Comparison of ENCODE assay signal across 1 cellular context in the genomic region with DNA sequence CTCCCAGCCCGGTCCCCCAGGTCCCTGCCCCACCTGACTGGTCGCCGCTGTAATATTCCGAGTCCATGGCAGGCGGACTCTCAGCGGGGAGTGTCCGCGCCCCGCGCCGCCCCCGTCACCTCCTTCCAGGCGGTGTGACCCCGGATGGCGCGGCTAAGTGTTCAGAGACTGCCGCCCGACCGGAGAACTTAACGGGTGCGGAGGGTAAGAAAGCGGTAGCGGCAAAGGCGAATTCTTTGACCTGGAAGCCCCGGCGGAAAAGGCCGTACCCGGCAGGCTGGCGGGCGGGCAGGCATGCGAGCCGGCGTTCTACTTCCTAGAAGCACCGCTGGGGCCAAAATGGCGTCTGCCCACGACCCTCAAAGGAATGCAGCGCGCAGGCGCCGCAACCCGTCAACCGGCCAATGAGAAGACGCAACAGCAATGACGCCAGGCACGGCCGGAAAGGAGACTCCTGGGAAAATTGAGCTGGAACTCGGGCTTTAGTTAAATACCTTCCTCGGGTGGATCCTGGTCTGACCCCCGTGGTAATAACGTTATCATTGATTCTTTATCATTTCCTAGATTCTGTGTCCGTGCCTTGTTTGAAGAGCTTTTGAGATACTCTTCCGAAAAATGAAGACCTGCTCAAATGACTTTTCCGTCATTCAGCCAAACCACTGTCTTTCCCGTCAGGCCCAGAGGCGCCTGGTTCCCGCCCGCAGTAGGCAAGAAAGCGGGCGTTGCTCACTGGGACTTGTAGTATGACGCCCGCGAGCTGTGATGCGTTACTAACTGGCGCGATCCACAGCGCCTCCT.
TF ChIP-seq lines count a peak whose summit lies in the region.

A gene (minus strand): TSS at position 348 of the 798 bp plus-strand sequence. CDS start 281 bp downstream, at position 67.

TF ChIP-seq in SK-N-SH, 30 proteins besides CTCF, POLR2A, EP300 and RAD21 (continued from another document):
- TF ChIP-seq TAF1 (IDR thresholded peaks at IDR 0.05; ENCODE audit: borderline replicate concordance, low read depth, low read length) = peak; percentile 73
- TF ChIP-seq, protein P1, sequence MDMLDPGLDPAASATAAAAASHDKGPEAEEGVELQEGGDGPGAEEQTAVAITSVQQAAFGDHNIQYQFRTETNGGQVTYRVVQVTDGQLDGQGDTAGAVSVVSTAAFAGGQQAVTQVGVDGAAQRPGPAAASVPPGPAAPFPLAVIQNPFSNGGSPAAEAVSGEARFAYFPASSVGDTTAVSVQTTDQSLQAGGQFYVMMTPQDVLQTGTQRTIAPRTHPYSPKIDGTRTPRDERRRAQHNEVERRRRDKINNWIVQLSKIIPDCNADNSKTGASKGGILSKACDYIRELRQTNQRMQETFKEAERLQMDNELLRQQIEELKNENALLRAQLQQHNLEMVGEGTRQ (IDR thresholded peaks at IDR 0.05; ENCODE audit: borderline replicate concordance, low read depth, low read length) = no peak
- TF ChIP-seq FOSL2 (IDR thresholded peaks at IDR 0.05; ENCODE audit: borderline replicate concordance, low read depth) = no peak
- no peak for TF ChIP-seq EZH2phosphoT487 (IDR thresholded peaks at IDR 0.05; ENCODE audit: borderline replicate concordance, low read depth)
- peak; percentile 59; the same call in 1 of the 2 replicates for TF ChIP-seq GABPA (IDR thresholded peaks at IDR 0.05; ENCODE audit: low read depth)
- no peak for TF ChIP-seq GATA2 (CRISPR knock-in tag; IDR thresholded peaks at IDR 0.05)
- TF ChIP-seq, protein P2, sequence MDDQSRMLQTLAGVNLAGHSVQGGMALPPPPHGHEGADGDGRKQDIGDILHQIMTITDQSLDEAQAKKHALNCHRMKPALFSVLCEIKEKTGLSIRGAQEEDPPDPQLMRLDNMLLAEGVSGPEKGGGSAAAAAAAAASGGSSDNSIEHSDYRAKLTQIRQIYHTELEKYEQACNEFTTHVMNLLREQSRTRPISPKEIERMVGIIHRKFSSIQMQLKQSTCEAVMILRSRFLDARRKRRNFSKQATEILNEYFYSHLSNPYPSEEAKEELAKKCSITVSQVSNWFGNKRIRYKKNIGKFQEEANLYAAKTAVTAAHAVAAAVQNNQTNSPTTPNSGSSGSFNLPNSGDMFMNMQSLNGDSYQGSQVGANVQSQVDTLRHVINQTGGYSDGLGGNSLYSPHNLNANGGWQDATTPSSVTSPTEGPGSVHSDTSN (IDR thresholded peaks at IDR 0.05) = no peak
- TF ChIP-seq, protein P3, sequence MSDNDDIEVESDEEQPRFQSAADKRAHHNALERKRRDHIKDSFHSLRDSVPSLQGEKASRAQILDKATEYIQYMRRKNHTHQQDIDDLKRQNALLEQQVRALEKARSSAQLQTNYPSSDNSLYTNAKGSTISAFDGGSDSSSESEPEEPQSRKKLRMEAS (IDR thresholded peaks at IDR 0.05; ENCODE audit: low read depth) = peak; percentile 48
- TF ChIP-seq YY1 (IDR thresholded peaks at IDR 0.05; ENCODE audit: low read depth) = peak; percentile 98
- TF ChIP-seq ELF1 (IDR thresholded peaks at IDR 0.05) = peak; percentile 86
- TF ChIP-seq, protein P4, sequence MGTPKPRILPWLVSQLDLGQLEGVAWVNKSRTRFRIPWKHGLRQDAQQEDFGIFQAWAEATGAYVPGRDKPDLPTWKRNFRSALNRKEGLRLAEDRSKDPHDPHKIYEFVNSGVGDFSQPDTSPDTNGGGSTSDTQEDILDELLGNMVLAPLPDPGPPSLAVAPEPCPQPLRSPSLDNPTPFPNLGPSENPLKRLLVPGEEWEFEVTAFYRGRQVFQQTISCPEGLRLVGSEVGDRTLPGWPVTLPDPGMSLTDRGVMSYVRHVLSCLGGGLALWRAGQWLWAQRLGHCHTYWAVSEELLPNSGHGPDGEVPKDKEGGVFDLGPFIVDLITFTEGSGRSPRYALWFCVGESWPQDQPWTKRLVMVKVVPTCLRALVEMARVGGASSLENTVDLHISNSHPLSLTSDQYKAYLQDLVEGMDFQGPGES (IDR thresholded peaks at IDR 0.05; ENCODE audit: low read depth, low read length) = no peak
